ENCODE assay signal across 1 cellular context in genomic region chr9:88821749-88822106, GRCh38.
TF ChIP-seq lines count a peak whose summit lies in the region.

No MANE protein-coding gene starts in this region.

TF ChIP-seq in H1, 55 proteins besides CTCF, POLR2A, EP300 and RAD21 (continued from another document):
- TF ChIP-seq CHD7 (IDR thresholded peaks at IDR 0.05; ENCODE audit: insufficient replicate concordance, low read length) (no peak), ATF3 (IDR thresholded peaks at IDR 0.05; ENCODE audit: insufficient read depth, low read depth, low read length) (no peak), ATF2 (IDR thresholded peaks at IDR 0.05; ENCODE audit: low read length) (no peak), CHD1 (IDR thresholded peaks at IDR 0.05; ENCODE audit: low read depth, low read length) (no peak), BACH1 (IDR thresholded peaks at IDR 0.05; ENCODE audit: low read length) (no peak), MAFK (IDR thresholded peaks at IDR 0.05; ENCODE audit: low read depth, low read length) (no peak), TCF12 (IDR thresholded peaks at IDR 0.05; ENCODE audit: low read depth, low read length) (no peak), ZNF274 (IDR thresholded peaks at IDR 0.05; ENCODE audit: borderline replicate concordance, extremely low read depth, low read length) (no peak), POU5F1 (IDR thresholded peaks at IDR 0.05; ENCODE audit: low read depth, low read length) (no peak), EZH2 (IDR thresholded peaks at IDR 0.05; ENCODE audit: low read depth, low read length, severe bottlenecking) (no peak), PHF8 (conservative IDR thresholded peaks at IDR 0.05; ENCODE audit: low read depth, low read length) (no peak)
